Comparison of ENCODE assay signal across 20 cellular contexts in genomic region chr2:105294046-105294445, GRCh38. TPM values are rescaled to one million over a fixed set of nuclear protein-coding genes. Genes with fewer than 3 reads are reported as not detected.
DNase-seq lines count a peak whose midpoint lies in the region; ATAC-seq and TF ChIP-seq lines count a peak whose summit lies in the region.
"Had no signal": no experiment of that assay in that cellular context is flagged by ENCODE, and none has a peak within 500 bp of the region (broad histone marks: within the 10 kb centered on the region; RNA-seq: fewer than 3 reads in every experiment).

No MANE protein-coding gene starts in this region.

- H3K36me3 Mint-ChIP-seq in MCF 10A (ENCODE audit: insufficient read depth, unreplicated experiment) (peaks cover 59% of the 10 kb centered on the region), nephron (ENCODE audit: low read depth) (peaks cover 41% of the 10 kb centered on the region)
- peaks cover 26 to 94% (median 34%) of the 10 kb centered on the region in 3 donors for H3K36me3 Mint-ChIP-seq in naive thymus-derived CD8-positive, alpha-beta T cell

- TF ChIP-seq POLR2A in sigmoid colon (IDR thresholded peaks at IDR 0.05), result no peak

- H3K4me3 Mint-ChIP-seq in MCF 10A (ENCODE audit: unreplicated experiment) (no peak overlapping the region), nephron (no peak overlapping the region)
- H3K4me3 Mint-ChIP-seq in naive thymus-derived CD8-positive, alpha-beta T cell, result no peak overlapping the region
- H3K4me3 Mint-ChIP-seq: CD8-positive, alpha-beta T cell had no signal

- BruUV-seq in mammary epithelial cell (replicated peaks; lab: Mats Ljungman, UMichigan) (no TSS peak), MCF 10A (replicated peaks; lab: Mats Ljungman, UMichigan) (no TSS peak)

- dilution Hi-C loops in mammary epithelial cell (cut with HindIII; ENCODE audit: low sequenced_read_pairs), result no loop called here

- H3K9me3 ChIP-seq in mammary epithelial cell (replicated peaks; ENCODE audit: insufficient read depth, low read length) (peaks cover 3% of the 10 kb centered on the region), sigmoid colon (no peaks in the 10 kb centered on the region)
- H3K9me3 ChIP-seq: Peyer's patch had no signal

- H2AFZ ChIP-seq in mammary epithelial cell (ENCODE audit: low read depth, low read length), result peak overlapping the region; percentile 6

- CTCF ChIA-PET in mammary epithelial cell (lab: Charles Lee; ENCODE audit: low non-redundant PET), result interaction anchor here (0.6 to 1.1 kb wide), 3 partner anchors 10 to 176 kb away, joined by 3 to 4 read pairs (median 4); no protein-coding TSS in a partner anchor
- CTCF ChIA-PET in MCF 10A (lab: Yijun Ruan, JAX), result interaction anchor here (0.6 to 4.0 kb wide), 21 partner anchors 12 to 268 kb away, joined by 3 to 31 read pairs (median 4); no protein-coding TSS in a partner anchor

- in situ Hi-C loops in mammary epithelial cell (cut with MboI; ENCODE audit: low sequenced_read_pairs in 2 of 2), result no loop called here

- H3K4me3 ChIP-seq in mammary epithelial cell (replicated peaks in 1 of 3; ENCODE audit: insufficient read depth in 1 of 3, low read depth in 2 of 3, low read length in 3 of 3) (no peak overlapping the region), sigmoid colon (no peak overlapping the region)
- H3K4me3 ChIP-seq: Peyer's patch had no signal

- H3K27ac ChIP-seq in mammary epithelial cell (ENCODE audit: insufficient read depth, low read depth, low read length), result peak overlapping the region; percentile 65
- no peak overlapping the region for H3K27ac ChIP-seq in sigmoid colon
- H3K27ac ChIP-seq: 22Rv1, Peyer's patch had no signal

- TF ChIP-seq EP300 in sigmoid colon (IDR thresholded peaks at IDR 0.05), result no peak

- H3K4me1 Mint-ChIP-seq in MCF 10A (ENCODE audit: insufficient read depth, unreplicated experiment) (peaks cover 14% of the 10 kb centered on the region), nephron (peaks cover 49% of the 10 kb centered on the region)
- H3K4me1 Mint-ChIP-seq in naive thymus-derived CD8-positive, alpha-beta T cell, result peaks cover 0 to 9% (median 2%) of the 10 kb centered on the region in 4 donors

- ATAC-seq in esophagus mucosa, result peak; percentile 42
- ATAC-seq in naive thymus-derived CD8-positive, alpha-beta T cell, result no peak
- no peak for ATAC-seq in HG03457 (IDR thresholded peaks at IDR 0.05; ENCODE audit: unreplicated experiment)
- ATAC-seq: CD8-positive, alpha-beta T cell had no signal

- 14% methylated on average over 6 of the region's 6 CpGs for WGBS in mammary epithelial cell (ENCODE audit: low coverage, missing lambda C conversion rate)
- WGBS in sigmoid colon, 2 donors, result 91 to 95% methylated on average over 6 of the region's 6 CpGs

- H3K27me3 Mint-ChIP-seq in MCF 10A (ENCODE audit: insufficient read depth, unreplicated experiment), result no peaks in the 10 kb centered on the region
- no peaks in the 10 kb centered on the region for H3K27me3 Mint-ChIP-seq in nephron (ENCODE audit: low read depth)
- H3K27me3 Mint-ChIP-seq in naive thymus-derived CD8-positive, alpha-beta T cell, result no peaks in the 10 kb centered on the region

- peaks cover 11% of the 10 kb centered on the region for H3K79me2 ChIP-seq in mammary epithelial cell (ENCODE audit: insufficient read depth, low read length)

- H3K27ac Mint-ChIP-seq in MCF 10A (ENCODE audit: low read depth, unreplicated experiment), result no peak overlapping the region
- H3K27ac Mint-ChIP-seq in nephron, result peak overlapping the region; percentile 26 to 60 (median 54)
- peak overlapping the region in 1 of 10 donors; percentile 47 for H3K27ac Mint-ChIP-seq in naive thymus-derived CD8-positive, alpha-beta T cell
- H3K27ac Mint-ChIP-seq: CD8-positive, alpha-beta T cell had no signal

- TF ChIP-seq CTCF in mammary epithelial cell (conservative IDR thresholded peaks at IDR 0.05 in 1 of 2, IDR thresholded peaks at IDR 0.05 in 1 of 2; ENCODE audit: extremely low read depth in 1 of 2, insufficient read depth in 1 of 2, low read depth in 1 of 2, low read length in 2 of 2) (no peak), MCF 10A (IDR thresholded peaks at IDR 0.05; ENCODE audit: unreplicated experiment) (no peak), nephron (IDR thresholded peaks at IDR 0.05; ENCODE audit: unreplicated experiment in 3 of 3) (no peak), sigmoid colon (IDR thresholded peaks at IDR 0.05) (no peak)

- peak overlapping the region; percentile 53 for H3K4me2 ChIP-seq in mammary epithelial cell (ENCODE audit: insufficient read depth, low read depth, low read length)

- H3K27me3 ChIP-seq in mammary epithelial cell (ENCODE audit: insufficient read depth, low read length) (no peaks in the 10 kb centered on the region), sigmoid colon (no peaks in the 10 kb centered on the region)
- H3K27me3 ChIP-seq: Peyer's patch had no signal

- intact Hi-C loops in mammary epithelial cell (cut with micrococcal nuclease) (loop anchor here (2.0 kb wide), 1 partner anchor 35 kb away; the partner anchor contains the start of gene TGFBRAP1), MCF 10A (cut with micrococcal nuclease) (no loop called here), sigmoid colon (cut with DNase I) (no loop called here)

- peaks cover 7% of the 10 kb centered on the region for H3K36me3 ChIP-seq in mammary epithelial cell (ENCODE audit: insufficient read depth, low read length)
- H3K36me3 ChIP-seq in sigmoid colon, result peaks cover 5 to 86% (median 27%) of the 10 kb centered on the region in 4 donors

- H3K9me3 Mint-ChIP-seq in MCF 10A (ENCODE audit: unreplicated experiment) (no peaks in the 10 kb centered on the region), nephron (no peaks in the 10 kb centered on the region)
- H3K9me3 Mint-ChIP-seq in naive thymus-derived CD8-positive, alpha-beta T cell, result no peaks in the 10 kb centered on the region
- H3K9me3 Mint-ChIP-seq: CD8-positive, alpha-beta T cell had no signal

- no peaks in the 10 kb centered on the region for H4K20me1 ChIP-seq in mammary epithelial cell (ENCODE audit: insufficient read depth, low read length)

- peak; percentile 85 for DNase-seq in mammary epithelial cell
- no peak for DNase-seq in MCF 10A (ENCODE audit: unreplicated experiment)
- no peak for DNase-seq in cortex of kidney (lab: John Stamatoyannopoulos, UW)
- no peak for DNase-seq in naive thymus-derived CD8-positive, alpha-beta T cell
- DNase-seq in sigmoid colon, result no peak
- DNase-seq: CD8-positive, alpha-beta T cell; MM.1S; NCI-H1105 treated with DMSO at 0.1 percent for 48 hours; NCI-H187 treated with DMSO at 0.1 percent for 48 hours; NCI-H446 treated with DMSO at 0.1 percent for 48 hours; NCI-H82; Peyer's patch; SHP77 had no signal

- H3K9ac ChIP-seq in mammary epithelial cell (ENCODE audit: insufficient read depth, low read length), result no peak overlapping the region

- H3K4me1 ChIP-seq in mammary epithelial cell (ENCODE audit: insufficient read depth, low read length) (peaks cover 26% of the 10 kb centered on the region), sigmoid colon (no peaks in the 10 kb centered on the region)
- H3K4me1 ChIP-seq: Peyer's patch had no signal

- POLR2A ChIA-PET in MCF 10A (lab: Yijun Ruan, JAX), result no interaction called here
- POLR2A ChIA-PET in naive thymus-derived CD8-positive, alpha-beta T cell (lab: Charles Lee), result no interaction called here

RNA-seq across cellular contexts. Expression of gene TGFBRAP1, which starts 35.5 kb away (rescaled TPM):
- total RNA-seq in mammary epithelial cell, result 10 to 100 TPM; 24.6 to 44.8 TPM
- polyA plus RNA-seq in mammary epithelial cell, result 9.8 TPM
- polyA minus RNA-seq in mammary epithelial cell, result 19.2 TPM
- 16.8 and 19.3 TPM in 2 replicates for total RNA-seq in MCF 10A (2022)
- 11.4 TPM for total RNA-seq in esophagus mucosa
- 10 to 100 TPM; 22.8 to 23.1 TPM for total RNA-seq in naive thymus-derived CD8-positive, alpha-beta T cell
- polyA plus RNA-seq in naive thymus-derived CD8-positive, alpha-beta T cell, result 10 to 100 TPM; 19.4 to 26.9 (median 19.7) TPM
- 10 to 100 TPM; 17.4 to 24.6 (median 20.8) TPM for total RNA-seq in sigmoid colon
- polyA plus RNA-seq in sigmoid colon, result 1 to 10 TPM; 4.8 to 9.0 (median 5.5) TPM

RNA-seq across cellular contexts. Expression of gene C2orf49, which starts 43.3 kb away (rescaled TPM):
- 10 to 100 TPM; 16.5 TPM for total RNA-seq in mammary epithelial cell
- polyA plus RNA-seq in mammary epithelial cell, result 8.7 TPM
- 8.0 TPM for polyA minus RNA-seq in mammary epithelial cell
- 24.2 and 24.5 TPM in 2 replicates for total RNA-seq in MCF 10A (2022)
- 9.4 TPM for total RNA-seq in esophagus mucosa
- total RNA-seq in naive thymus-derived CD8-positive, alpha-beta T cell, result 10 to 100 TPM; 21.9 to 27.3 TPM
- 10 to 100 TPM in 1 of 3 donors, 1 to 10 TPM in 2; 8.6 to 10.1 (median 9.9) TPM for polyA plus RNA-seq in naive thymus-derived CD8-positive, alpha-beta T cell
- total RNA-seq in sigmoid colon, result 10 to 100 TPM; 15.7 to 22.5 (median 16.0) TPM
- 10 to 100 TPM in 1 of 3 donors, 1 to 10 TPM in 2; 8.3 to 10.9 (median 8.4) TPM for polyA plus RNA-seq in sigmoid colon

RNA-seq across cellular contexts. Expression of gene GPR45, which starts 52.5 kb away (rescaled TPM):
- total RNA-seq in mammary epithelial cell (not detected), MCF 10A (2022) (not detected in 2 replicates), esophagus mucosa (not detected), sigmoid colon (not detected)
- polyA plus RNA-seq in mammary epithelial cell (not detected), sigmoid colon (not detected)
- not detected for polyA minus RNA-seq in mammary epithelial cell
- not detected for total RNA-seq in naive thymus-derived CD8-positive, alpha-beta T cell
- under 1 TPM in 1 of 3 donors, not detected in 2; 0.16 TPM for polyA plus RNA-seq in naive thymus-derived CD8-positive, alpha-beta T cell
- total RNA-seq: CD8-positive, alpha-beta T cell; Daoy; HepG2; Peyer's patch had no signal
- polyA plus RNA-seq: BJ, HepG2 had no signal
